20 cellular contexts compared by ENCODE assay signal in genomic region chr7:143511593-143512047, GRCh38. TPM values are rescaled to one million over a fixed set of nuclear protein-coding genes. Genes with fewer than 3 reads are reported as not detected.
"Had no signal": no experiment of that assay in that cellular context is flagged by ENCODE, and none has a peak within 500 bp of the region (broad histone marks: within the 10 kb centered on the region; RNA-seq: fewer than 3 reads in every experiment).

No MANE protein-coding gene starts in this region.

- H3K36me3 ChIP-seq: left lung, transverse colon had no signal

- H3K27me3 ChIP-seq: body of pancreas, transverse colon had no signal

- H3K27ac ChIP-seq: left lung, skin epidermis, transverse colon had no signal

- ATAC-seq: activated T-helper 17 cell treated with anti-CD3 and anti-CD28 coated beads, Interleukin-2, amount 50 U/mL, for 72 hours; left lung; stimulated activated effector memory CD8-positive, alpha-beta T cell treated with anti-CD3 and anti-CD28 coated beads, Interleukin-12 subunit alpha, Interleukin-12 subunit beta, amount 100 ng/mL, for 72 hours had no signal

- DNase-seq: activated B cell treated with CpG ODN at 0.5 μM for 24 hours; activated CD4-positive, alpha-beta T cell treated with anti-CD3 and anti-CD28 coated beads, Interleukin-2, amount 10 ng/mL, durations not matched to agents 7 days and 5 days; activated naive CD4-positive, alpha-beta T cell treated with anti-CD3 and anti-CD28 coated beads, Interleukin-2, amount 10 ng/mL, durations not matched to agents 7 days and 5 days; activated T-cell treated with anti-CD3 and anti-CD28 coated beads for 4 hours; glutamatergic neuron; nephron progenitor cell; SK-N-SH; transverse colon had no signal

- H3K4me3 ChIP-seq: body of pancreas, left lung, transverse colon had no signal

- H3K9me3 ChIP-seq: body of pancreas, left lung, SK-N-SH, transverse colon had no signal

- H3K4me1 ChIP-seq: left lung, transverse colon had no signal

RNA-seq across cellular contexts. Expression of gene TAS2R41, which starts 33.9 kb away (rescaled TPM):
- total RNA-seq: activated B cell treated with CpG ODN at 0.5 μM for 24 hours; activated CD8-positive, alpha-beta memory T cell treated with anti-CD3 and anti-CD28 coated beads for 36 hours; activated T-helper 17 cell treated with anti-CD3 and anti-CD28 coated beads, Interleukin-2, amount 50 U/mL, for 72 hours; body of pancreas; epithelial cell of proximal tubule; left lung; mesenteric fat pad; osteocyte; renal cortical epithelial cell; subcutaneous adipose tissue; transverse colon had no signal
- polyA plus RNA-seq: adipose tissue, SK-N-SH had no signal

RNA-seq across cellular contexts. Expression of gene CTAGE15, which starts 60.0 kb away (rescaled TPM):
- total RNA-seq: activated B cell treated with CpG ODN at 0.5 μM for 24 hours, mesenteric fat pad, osteocyte, renal cortical epithelial cell had no signal
